ENCODE assay signal across 1 cellular context in genomic region chr10:91923371-91924211, GRCh38.
TF ChIP-seq lines count a peak whose summit lies in the region.

TSS of gene BTAF1 (plus strand) at chr10:91923770. CDS start at chr10:91924077, 307 bp downstream.

TF ChIP-seq in GM12878, 131 proteins besides CTCF, POLR2A, EP300 and RAD21 (continued from another document and continues in another):
- peak; percentile 54 for TF ChIP-seq E2F4 (IDR thresholded peaks at IDR 0.05; ENCODE audit: low read depth, low read length)
- TF ChIP-seq POLR2AphosphoS5 (IDR thresholded peaks at IDR 0.05; ENCODE audit: low read length): peak; percentile 91
- TF ChIP-seq IKZF2 (IDR thresholded peaks at IDR 0.05): peak in 1 of 2 experiments; percentile 38; a peak in 2 of 4 replicates
- no peak for TF ChIP-seq PAX5 (IDR thresholded peaks at IDR 0.05; ENCODE audit: borderline replicate concordance, low read depth, low read length)
- peak; percentile 20 to 89; a peak in 2 of 3 replicates for TF ChIP-seq EGR1 (IDR thresholded peaks at IDR 0.05; ENCODE audit: borderline replicate concordance in 1 of 2, low read depth in 2 of 2, low read length in 2 of 2)
- peak; percentile 93; the same call in 1 of the 2 replicates for TF ChIP-seq SMAD5 (IDR thresholded peaks at IDR 0.05; ENCODE audit: low read depth)
- TF ChIP-seq DPF2 (IDR thresholded peaks at IDR 0.05): peak; percentile 78
- TF ChIP-seq NKRF (conservative IDR thresholded peaks at IDR 0.05): peak; percentile 89
- TF ChIP-seq SKIL (IDR thresholded peaks at IDR 0.05; ENCODE audit: low read depth, poor library complexity, severe bottlenecking): peak; percentile 19
- peak; percentile 27 for TF ChIP-seq KLF5 (IDR thresholded peaks at IDR 0.05; ENCODE audit: partially characterized antibody)
- no peak for TF ChIP-seq IRF3 (IDR thresholded peaks at IDR 0.05)
- TF ChIP-seq LARP7 (IDR thresholded peaks at IDR 0.05): peak; percentile 95
- peak; percentile 99 for TF ChIP-seq ELK1 (IDR thresholded peaks at IDR 0.05; ENCODE audit: low read depth, low read length)
- TF ChIP-seq ZNF384 (IDR thresholded peaks at IDR 0.05; ENCODE audit: borderline replicate concordance, low read depth, low read length): no peak
- TF ChIP-seq SMARCA5 (IDR thresholded peaks at IDR 0.05): peak; percentile 66; the same call in 1 of the 2 replicates
- peak; percentile 78 for TF ChIP-seq IKZF1 (conservative IDR thresholded peaks at IDR 0.05)
- no peak for TF ChIP-seq PBX3 (IDR thresholded peaks at IDR 0.05; ENCODE audit: insufficient replicate concordance, low read depth, low read length)
- no peak for TF ChIP-seq STAT3 (IDR thresholded peaks at IDR 0.05; ENCODE audit: low read depth, low read length)
- TF ChIP-seq E2F8 (IDR thresholded peaks at IDR 0.05; ENCODE audit: low read depth, partially characterized antibody): peak; percentile 59
- peak; percentile 98 for TF ChIP-seq PML (IDR thresholded peaks at IDR 0.05; ENCODE audit: low read length)
- no peak for TF ChIP-seq NFXL1 (IDR thresholded peaks at IDR 0.05; ENCODE audit: borderline replicate concordance)
- no peak for TF ChIP-seq ZBTB33 (IDR thresholded peaks at IDR 0.05)
- peak; percentile 63 for TF ChIP-seq MXI1 (IDR thresholded peaks at IDR 0.05; ENCODE audit: low read depth, low read length)
- no peak for TF ChIP-seq HDAC2 (IDR thresholded peaks at IDR 0.05)
- no peak for TF ChIP-seq BCLAF1 (IDR thresholded peaks at IDR 0.05)
- TF ChIP-seq RAD51 (IDR thresholded peaks at IDR 0.05): peak; percentile 46; the same call in 1 of the 2 replicates
- TF ChIP-seq HDAC6 (IDR thresholded peaks at IDR 0.05; ENCODE audit: unreplicated experiment): peak; percentile 40
- peak; percentile 85 for TF ChIP-seq MLLT1 (IDR thresholded peaks at IDR 0.05)
- TF ChIP-seq PKNOX1 (IDR thresholded peaks at IDR 0.05): no peak
- TF ChIP-seq SUZ12 (IDR thresholded peaks at IDR 0.05; ENCODE audit: unreplicated experiment): no peak
- peak; percentile 34; the same call in 1 of the 2 replicates for TF ChIP-seq CHD2 (IDR thresholded peaks at IDR 0.05; ENCODE audit: borderline replicate concordance, low read depth, low read length)
- TF ChIP-seq TCF3 (IDR thresholded peaks at IDR 0.05; ENCODE audit: borderline replicate concordance, insufficient read depth, low read depth, low read length): no peak
- TF ChIP-seq POLR2AphosphoS2 (IDR thresholded peaks at IDR 0.05; ENCODE audit: low read depth, low read length): peak; percentile 69
- 0 out of 2 replicates have a peak, but pooled peaks have one; percentile 29 for TF ChIP-seq ZNF207 (IDR thresholded peaks at IDR 0.05; ENCODE audit: borderline replicate concordance)
- no peak for TF ChIP-seq CHD4 (IDR thresholded peaks at IDR 0.05)
- TF ChIP-seq YY1 (IDR thresholded peaks at IDR 0.05; ENCODE audit: low read depth, low read length): peak; percentile 81
- no peak for TF ChIP-seq ZNF217 (IDR thresholded peaks at IDR 0.05)
- peak; percentile 89 for TF ChIP-seq MAX (IDR thresholded peaks at IDR 0.05; ENCODE audit: low read depth, low read length)
- peak; percentile 52; the same call in 1 of the 2 replicates for TF ChIP-seq NBN (IDR thresholded peaks at IDR 0.05)
- no peak for TF ChIP-seq MEF2B (IDR thresholded peaks at IDR 0.05; ENCODE audit: partially characterized antibody, poor library complexity, severe bottlenecking)
- no peak; the same call in 1 of the 2 replicates for TF ChIP-seq TBL1XR1 (IDR thresholded peaks at IDR 0.05; ENCODE audit: low read depth, low read length)
- TF ChIP-seq RB1 (IDR thresholded peaks at IDR 0.05; ENCODE audit: borderline replicate concordance): peak; percentile 87; the same call in 1 of the 2 replicates
- TF ChIP-seq YBX1 (IDR thresholded peaks at IDR 0.05): no peak
